In genomic region chr14:101456246-101457159, GRCh38 we compare ENCODE assay signal across 1 cellular context.
TF ChIP-seq lines count a peak whose summit lies in the region.

No MANE protein-coding gene starts in this region.

TF ChIP-seq in H1, 55 proteins besides CTCF, POLR2A, EP300 and RAD21:
- TF ChIP-seq SP1 (IDR thresholded peaks at IDR 0.05; ENCODE audit: low read depth, low read length) (no peak), EZH2 (IDR thresholded peaks at IDR 0.05; ENCODE audit: low read depth, low read length, severe bottlenecking) (peak; percentile 20), SUZ12 (IDR thresholded peaks at IDR 0.05; ENCODE audit: low read length) (peak; percentile 57), SIN3A (conservative IDR thresholded peaks at IDR 0.05 in 1 of 2, IDR thresholded peaks at IDR 0.05 in 1 of 2; ENCODE audit: low read depth in 1 of 2, low read length in 2 of 2) (no peak), TAF1 (IDR thresholded peaks at IDR 0.05; ENCODE audit: low read depth, low read length) (no peak), TCF12 (IDR thresholded peaks at IDR 0.05; ENCODE audit: low read depth, low read length) (no peak), YY1 (IDR thresholded peaks at IDR 0.05; ENCODE audit: low read depth, low read length) (no peak), GTF2F1 (IDR thresholded peaks at IDR 0.05; ENCODE audit: borderline replicate concordance, low read depth, low read length) (no peak), KDM1A (IDR thresholded peaks at IDR 0.05; ENCODE audit: borderline replicate concordance, low read length) (no peak), RNF2 (IDR thresholded peaks at IDR 0.05; ENCODE audit: borderline replicate concordance, low read depth, low read length, missing control alignments, poor library complexity, severe bottlenecking) (peak; percentile 60), JUN (IDR thresholded peaks at IDR 0.05; ENCODE audit: low read depth, low read length) (no peak)
- TF ChIP-seq, protein P1, sequence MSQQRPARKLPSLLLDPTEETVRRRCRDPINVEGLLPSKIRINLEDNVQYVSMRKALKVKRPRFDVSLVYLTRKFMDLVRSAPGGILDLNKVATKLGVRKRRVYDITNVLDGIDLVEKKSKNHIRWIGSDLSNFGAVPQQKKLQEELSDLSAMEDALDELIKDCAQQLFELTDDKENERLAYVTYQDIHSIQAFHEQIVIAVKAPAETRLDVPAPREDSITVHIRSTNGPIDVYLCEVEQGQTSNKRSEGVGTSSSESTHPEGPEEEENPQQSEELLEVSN (IDR thresholded peaks at IDR 0.05) = no peak
- TF ChIP-seq, protein P2, sequence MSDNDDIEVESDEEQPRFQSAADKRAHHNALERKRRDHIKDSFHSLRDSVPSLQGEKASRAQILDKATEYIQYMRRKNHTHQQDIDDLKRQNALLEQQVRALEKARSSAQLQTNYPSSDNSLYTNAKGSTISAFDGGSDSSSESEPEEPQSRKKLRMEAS (IDR thresholded peaks at IDR 0.05) = no peak
TF ChIP-seq in H1: peak in this region for 3.
